8 cellular contexts compared by ENCODE assay signal in the genomic region with DNA sequence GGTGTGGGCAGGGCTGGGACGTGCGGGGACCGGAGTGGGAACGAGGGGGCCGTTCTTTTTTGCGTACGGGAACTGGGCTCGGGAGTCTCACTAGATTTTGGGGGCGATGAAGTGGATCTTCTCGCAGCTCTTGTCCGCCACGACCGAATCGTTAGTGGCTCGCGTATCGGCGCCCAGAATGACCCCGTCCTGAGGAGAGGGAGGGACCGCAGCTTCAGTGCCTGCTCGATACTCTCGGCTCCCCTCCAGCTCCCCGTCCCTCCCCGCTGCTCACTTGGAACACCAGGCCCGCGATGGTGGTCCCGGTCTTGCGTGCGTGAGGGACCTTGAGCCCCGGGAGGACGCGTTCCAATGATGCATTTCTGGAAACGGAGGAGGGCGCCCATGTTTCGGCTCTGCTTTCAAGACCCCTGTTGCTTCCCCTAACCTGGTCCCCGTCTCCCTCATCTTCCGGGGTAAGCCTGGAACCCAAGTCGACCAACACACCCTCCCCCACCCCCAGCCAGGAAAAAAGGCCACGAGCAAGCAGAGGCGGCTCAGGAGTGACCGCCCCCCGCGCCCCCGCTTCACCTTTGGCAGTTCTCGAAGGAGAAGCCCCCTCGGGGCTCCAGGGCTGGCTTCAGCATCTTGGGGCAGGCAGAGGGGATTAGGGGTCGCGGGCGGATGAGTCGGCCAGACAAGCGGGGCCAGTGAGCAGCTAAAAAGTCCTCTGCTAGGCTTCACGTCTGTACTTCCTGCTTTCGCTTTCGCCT. TPM values are rescaled to one million over a fixed set of nuclear protein-coding genes. Genes with fewer than 3 reads are reported as not detected.
DNase-seq lines count a peak whose midpoint lies in the region; ATAC-seq and TF ChIP-seq lines count a peak whose summit lies in the region.

A gene (minus strand): TSS at position 727 of the 752 bp plus-strand sequence. CDS start 101 bp downstream, at position 626.

- TF ChIP-seq CTCF in fibroblast of mammary gland (conservative IDR thresholded peaks at IDR 0.05; ENCODE audit: control insufficient read depth, insufficient read depth, low read depth, low read length) (no peak), tibial nerve (IDR thresholded peaks at IDR 0.05) (no peak)

- peak within 1 kb of the TSS; percentile 98 to 100 (median 100) for H3K4me3 Mint-ChIP-seq in CD4-positive, CD25-positive, alpha-beta regulatory T cell
- H3K4me3 Mint-ChIP-seq in activated T-cell treated with anti-CD3 and anti-CD28 coated beads, Interleukin-2, amount 50 U/mL, for 24 hours = peak within 1 kb of the TSS; percentile 100
- peak within 1 kb of the TSS; percentile 99 to 100 (median 100) for H3K4me3 Mint-ChIP-seq in naive thymus-derived CD8-positive, alpha-beta T cell

- TF ChIP-seq EP300 in tibial nerve (IDR thresholded peaks at IDR 0.05) = no peak

- peak within 1 kb of the TSS; percentile 99 for H3K27ac Mint-ChIP-seq in CD4-positive, CD25-positive, alpha-beta regulatory T cell
- peak within 1 kb of the TSS; percentile 99 for H3K27ac Mint-ChIP-seq in activated T-cell treated with anti-CD3 and anti-CD28 coated beads, Interleukin-2, amount 50 U/mL, for 24 hours
- peak within 1 kb of the TSS; percentile 93 to 99 (median 98) for H3K27ac Mint-ChIP-seq in naive thymus-derived CD8-positive, alpha-beta T cell

- H3K27ac ChIP-seq in CD4-positive, CD25-positive, alpha-beta regulatory T cell (ENCODE audit: insufficient read depth, low read length, poor library complexity, severe bottlenecking) = peak within 1 kb of the TSS; percentile 88
- peak within 1 kb of the TSS; percentile 60 to 95 (median 94) for H3K27ac ChIP-seq in tibial nerve

- peak within 1 kb of the TSS; percentile 69 for H3K4me3 ChIP-seq in CD4-positive, CD25-positive, alpha-beta regulatory T cell (ENCODE audit: low read depth, low read length)
- peak within 1 kb of the TSS; percentile 88 for H3K4me3 ChIP-seq in fibroblast of mammary gland (ENCODE audit: control insufficient read depth, low read depth, low read length)
- peak within 1 kb of the TSS; percentile 74 to 98 (median 84) for H3K4me3 ChIP-seq in tibial nerve

- peaks cover 0 to 54% (median 28%) of the 10 kb centered on the region in 4 donors for H3K4me1 Mint-ChIP-seq in CD4-positive, CD25-positive, alpha-beta regulatory T cell
- H3K4me1 Mint-ChIP-seq in activated T-cell treated with anti-CD3 and anti-CD28 coated beads, Interleukin-2, amount 50 U/mL, for 24 hours (ENCODE audit: low read depth) = peaks cover 47% of the 10 kb centered on the region
- peaks cover 27 to 50% (median 46%) of the 10 kb centered on the region in 4 donors for H3K4me1 Mint-ChIP-seq in naive thymus-derived CD8-positive, alpha-beta T cell

- H3K4me1 ChIP-seq in CD4-positive, CD25-positive, alpha-beta regulatory T cell (ENCODE audit: control insufficient read depth, insufficient read depth, low read length, poor library complexity, severe bottlenecking) = peaks cover 32% of the 10 kb centered on the region
- peaks cover 0 to 41% (median 20%) of the 10 kb centered on the region in 4 donors for H3K4me1 ChIP-seq in tibial nerve

- TF ChIP-seq POLR2A in tibial nerve (IDR thresholded peaks at IDR 0.05) = peak in 1 of 2 donors; percentile 32

- H3K27me3 Mint-ChIP-seq in CD4-positive, CD25-positive, alpha-beta regulatory T cell = no peaks in the 10 kb centered on the region
- H3K27me3 Mint-ChIP-seq in activated T-cell treated with anti-CD3 and anti-CD28 coated beads, Interleukin-2, amount 50 U/mL, for 24 hours = no peaks in the 10 kb centered on the region
- no peaks in the 10 kb centered on the region for H3K27me3 Mint-ChIP-seq in naive thymus-derived CD8-positive, alpha-beta T cell

- ATAC-seq in CD4-positive, CD25-positive, alpha-beta regulatory T cell (ENCODE audit: low read depth in 2 of 2) = peak in 1 of 2 donors; percentile 1
- peak; percentile 9 to 12 for ATAC-seq in naive thymus-derived CD8-positive, alpha-beta T cell

- no peak for DNase-seq in CD4-positive, CD25-positive, alpha-beta regulatory T cell
- DNase-seq in GM19240 (ENCODE audit: insufficient read length, low spot score) (peak; percentile 22), NAMALWA (ENCODE audit: low spot score) (peak; percentile 74), fibroblast of mammary gland (ENCODE audit: low read depth) (peak; percentile 68), tibial nerve (ENCODE audit: low spot score in 2 of 2) (peak in 1 of 2 donors; percentile 27), NCI-H1048 (lab: John Stamatoyannopoulos, UW) (no peak)
- peak; percentile 82 for DNase-seq in activated T-cell treated with anti-CD3 and anti-CD28 coated beads, Interleukin-2, amount 50 U/mL, for 24 hours
- DNase-seq in naive thymus-derived CD8-positive, alpha-beta T cell = peak in 5 of 10 donors; percentile 23 to 46 (median 26)

- H3K36me3 ChIP-seq in CD4-positive, CD25-positive, alpha-beta regulatory T cell (ENCODE audit: control insufficient read depth, insufficient read depth, low read length) = peaks cover 29% of the 10 kb centered on the region
- H3K36me3 ChIP-seq in tibial nerve = peaks cover 0 to 39% (median 5%) of the 10 kb centered on the region in 3 donors

- H3K27me3 ChIP-seq in CD4-positive, CD25-positive, alpha-beta regulatory T cell (ENCODE audit: control insufficient read depth, insufficient read depth, low read length) = no peaks in the 10 kb centered on the region
- H3K27me3 ChIP-seq in tibial nerve = no peaks in the 10 kb centered on the region

- H3K9me3 Mint-ChIP-seq in CD4-positive, CD25-positive, alpha-beta regulatory T cell = no peaks in the 10 kb centered on the region
- no peaks in the 10 kb centered on the region for H3K9me3 Mint-ChIP-seq in activated T-cell treated with anti-CD3 and anti-CD28 coated beads, Interleukin-2, amount 50 U/mL, for 24 hours
- H3K9me3 Mint-ChIP-seq in naive thymus-derived CD8-positive, alpha-beta T cell = no peaks in the 10 kb centered on the region

- no peaks in the 10 kb centered on the region for H3K9me3 ChIP-seq in CD4-positive, CD25-positive, alpha-beta regulatory T cell (ENCODE audit: control insufficient read depth in 2 of 2, low read length in 2 of 2)
- no peaks in the 10 kb centered on the region for H3K9me3 ChIP-seq in tibial nerve

- POLR2A ChIA-PET in naive thymus-derived CD8-positive, alpha-beta T cell (lab: Charles Lee) = interaction anchor here (0.6 to 3.5 kb wide), 47 partner anchors 9 to 455 kb away, joined by 3 to 34 read pairs (median 5); a partner anchor contains a TSS

- 0 to 1% methylated on average over 23 to 54 of the region's 54 CpGs for WGBS in tibial nerve, 2 donors

- H3K36me3 Mint-ChIP-seq in CD4-positive, CD25-positive, alpha-beta regulatory T cell = peaks cover 7% of the 10 kb centered on the region
- peaks cover 85% of the 10 kb centered on the region for H3K36me3 Mint-ChIP-seq in activated T-cell treated with anti-CD3 and anti-CD28 coated beads, Interleukin-2, amount 50 U/mL, for 24 hours (ENCODE audit: low read depth)
- peaks cover 4 to 32% (median 5%) of the 10 kb centered on the region in 3 donors for H3K36me3 Mint-ChIP-seq in naive thymus-derived CD8-positive, alpha-beta T cell

RNA-seq across cellular contexts. Expression of the gene that starts here (rescaled TPM):
- 136 TPM for total RNA-seq in CD4-positive, CD25-positive, alpha-beta regulatory T cell
- 100 to 1,000 TPM; 478 to 673 (median 596) TPM for polyA plus RNA-seq in CD4-positive, CD25-positive, alpha-beta regulatory T cell
- total RNA-seq in naive thymus-derived CD8-positive, alpha-beta T cell = 100 to 1,000 TPM; 127 to 138 TPM
- 100 to 1,000 TPM; 450 to 514 (median 493) TPM for polyA plus RNA-seq in naive thymus-derived CD8-positive, alpha-beta T cell
- total RNA-seq in tibial nerve = 10 to 100 TPM; 22.9 to 57.6 (median 39.4) TPM

Comparison
In these comparisons a context has a peak if more than half of its experiments do, and no peak if none do; other contexts are left out.
1. DNase-seq: peak in GM19240 (single experiment), NAMALWA (single experiment), activated T-cell treated with anti-CD3 and anti-CD28 coated beads, Interleukin-2, amount 50 U/mL, for 24 hours (single experiment) and fibroblast of mammary gland (single experiment); none in CD4-positive, CD25-positive, alpha-beta regulatory T cell (0 of 3) and NCI-H1048 (single experiment).
2. Peak in every context shown above with its lines, with median percentiles within 50 percentile points of each other: H3K4me3 ChIP-seq, H3K27ac Mint-ChIP-seq and H3K4me3 Mint-ChIP-seq.